Comparison of ENCODE assay signal across 15 cellular contexts in the genomic region with DNA sequence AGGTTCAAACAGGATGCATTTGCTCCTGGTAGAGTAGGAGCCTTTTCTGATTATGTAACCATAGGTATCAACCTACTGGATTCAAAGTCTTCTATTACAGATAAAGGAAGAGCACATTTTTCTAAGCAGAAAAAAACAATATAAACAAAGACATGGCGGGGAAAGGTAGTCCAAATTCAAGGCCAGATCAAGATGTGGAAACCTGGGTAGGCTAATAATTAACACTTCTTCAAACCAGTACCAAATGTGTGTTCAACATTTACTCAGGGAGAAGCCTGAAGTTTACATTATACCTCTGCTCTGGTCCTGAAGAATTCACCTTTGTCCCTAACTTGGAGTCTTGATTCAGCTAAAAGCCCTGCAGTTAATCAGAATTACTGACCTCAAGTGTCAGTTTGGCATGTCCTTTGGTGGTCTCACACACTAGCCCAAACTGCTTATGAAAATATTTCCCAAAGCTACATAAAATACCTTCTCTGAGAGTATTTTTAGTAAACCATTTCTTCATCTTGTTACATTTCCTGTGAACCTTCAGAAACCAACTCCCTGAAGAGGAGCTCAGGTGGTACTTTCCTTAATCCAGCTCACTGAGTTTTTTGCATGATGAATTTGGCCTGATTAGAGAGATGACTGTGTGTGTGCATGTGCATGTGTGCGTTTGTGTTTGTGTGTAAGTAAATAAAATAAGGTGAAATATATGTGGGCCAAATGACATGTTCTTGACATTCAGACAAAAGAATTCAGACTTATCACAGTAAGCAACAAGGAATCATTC.
DNase-seq lines count a peak whose midpoint lies in the region; ATAC-seq, FAIRE-seq and TF ChIP-seq lines count a peak whose summit lies in the region.
"Had no signal": no experiment of that assay in that cellular context is flagged by ENCODE, and none has a peak within 500 bp of the region (broad histone marks: within the 10 kb centered on the region; RNA-seq: fewer than 3 reads in every experiment).

No MANE protein-coding gene starts in this region.

- intact Hi-C loops in Calu3 (cut with micrococcal nuclease; ENCODE audit: unreplicated experiment), result no loop called here
- intact Hi-C loops in activated B cell treated with CpG ODN at 0.5 μM for 24 hours (cut with micrococcal nuclease), result no loop called here
- intact Hi-C loops in tibial artery (cut with DNase I; ENCODE audit: low total_unique reads), result no loop called here

- H3K27me3 Mint-ChIP-seq in Calu3 (ENCODE audit: unreplicated experiment) (no peaks in the 10 kb centered on the region), activated B cell treated with CpG ODN at 0.5 μM for 24 hours (no peaks in the 10 kb centered on the region), nephron (ENCODE audit: low read depth) (no peaks in the 10 kb centered on the region)
- H3K27me3 Mint-ChIP-seq: activated CD8-positive, alpha-beta T cell treated with anti-CD3 and anti-CD28 coated beads for 36 hours had no signal

- H3K4me2 ChIP-seq in GM23248 (ENCODE audit: unreplicated experiment) (no peak overlapping the region), SK-N-SH (no peak overlapping the region)
- H3K4me2 ChIP-seq: smooth muscle cell had no signal

- peak overlapping the region; percentile 31 for H3K4me3 Mint-ChIP-seq in Calu3 (ENCODE audit: low read depth, unreplicated experiment)
- H3K4me3 Mint-ChIP-seq in activated B cell treated with CpG ODN at 0.5 μM for 24 hours, result no peak overlapping the region
- no peak overlapping the region for H3K4me3 Mint-ChIP-seq in nephron
- H3K4me3 Mint-ChIP-seq: activated CD8-positive, alpha-beta T cell treated with anti-CD3 and anti-CD28 coated beads for 36 hours had no signal

- H3K9me3 Mint-ChIP-seq in Calu3 (ENCODE audit: low read depth, unreplicated experiment) (no peaks in the 10 kb centered on the region), activated B cell treated with CpG ODN at 0.5 μM for 24 hours (no peaks in the 10 kb centered on the region), nephron (peaks cover 16% of the 10 kb centered on the region)
- H3K9me3 Mint-ChIP-seq: activated CD8-positive, alpha-beta T cell treated with anti-CD3 and anti-CD28 coated beads for 36 hours had no signal

- H3K9me3 ChIP-seq in GM23248 (ENCODE audit: low read depth) (no peaks in the 10 kb centered on the region), SK-N-SH (no peaks in the 10 kb centered on the region), tibial artery (peaks cover 0 to 3% (median 0%) of the 10 kb centered on the region in 3 donors)
- H3K9me3 ChIP-seq: neutrophil had no signal

- H3K36me3 ChIP-seq in GM23248 (ENCODE audit: low read depth) (no peaks in the 10 kb centered on the region), SK-N-SH (replicated peaks in 1 of 2; ENCODE audit: control insufficient read depth in 1 of 2, insufficient read depth in 2 of 2, low read length in 1 of 2) (peaks cover 0 to 21% of the 10 kb centered on the region in 2 experiments), tibial artery (peaks cover 0 to 3% (median 0%) of the 10 kb centered on the region in 3 donors)
- H3K36me3 ChIP-seq: neutrophil had no signal

- POLR2A ChIA-PET in activated B cell treated with CpG ODN at 0.5 μM for 24 hours (lab: Charles Lee), result no interaction called here
- POLR2A ChIA-PET in SK-N-SH (lab: Yijun Ruan, JAX), result no interaction called here

- peak overlapping the region; percentile 63 for H3K27ac ChIP-seq in GM23248
- H3K27ac ChIP-seq in SK-N-SH (ENCODE audit: low read depth in 2 of 2, low read length in 1 of 2), result 0 out of 4 replicates have a peak overlapping the region, but pooled peaks of 1 of the 2 experiments have one; percentile 1
- no peak overlapping the region for H3K27ac ChIP-seq in tibial artery
- H3K27ac ChIP-seq: ascending aorta, neutrophil had no signal

- no peak for FAIRE-seq in frontal cortex (lab: Jason Lieb, UNC)
- FAIRE-seq: H1 had no signal

- H3F3A ChIP-seq in GM23248 (ENCODE audit: insufficient read depth) (peaks cover 20% of the 10 kb centered on the region), SK-N-SH (replicated peaks; ENCODE audit: insufficient read depth) (peaks cover 6% of the 10 kb centered on the region)

- H3K36me3 Mint-ChIP-seq in Calu3 (ENCODE audit: insufficient read depth, unreplicated experiment), result no peaks in the 10 kb centered on the region
- peaks cover 13% of the 10 kb centered on the region for H3K36me3 Mint-ChIP-seq in activated B cell treated with CpG ODN at 0.5 μM for 24 hours (ENCODE audit: low read depth)
- H3K36me3 Mint-ChIP-seq in nephron (ENCODE audit: low read depth), result peaks cover 31% of the 10 kb centered on the region

- no peak overlapping the region for H2AFZ ChIP-seq in GM23248
- no peak overlapping the region for H2AFZ ChIP-seq in SK-N-SH (ENCODE audit: low read depth)

- no peaks in the 10 kb centered on the region for H4K20me1 ChIP-seq in GM23248 (ENCODE audit: insufficient read depth)
- no peaks in the 10 kb centered on the region; the same call in 1 of the 2 replicates for H4K20me1 ChIP-seq in SK-N-SH (ENCODE audit: insufficient read depth)

- in situ Hi-C loops in GM23248 (cut with MboI), result no loop called here

- no peak overlapping the region for H3K9ac ChIP-seq in GM23248
- no peak overlapping the region for H3K9ac ChIP-seq in SK-N-SH

- no peak for TF ChIP-seq EP300 in SK-N-SH (IDR thresholded peaks at IDR 0.05; ENCODE audit: borderline replicate concordance in 1 of 2, low read depth in 1 of 2, low read length in 1 of 2)

- 95 to 97% methylated on average over 2 of the region's 2 CpGs for WGBS in GM23248 (ENCODE audit: low coverage in 1 of 2, low lambda C conversion rate in 2 of 2, missing lambda C conversion rate in 2 of 2), 2 experiments
- WGBS in SK-N-SH (ENCODE audit: low lambda C conversion rate), result 83% methylated on average over 2 of the region's 2 CpGs

- no peaks in the 10 kb centered on the region for H3K27me3 ChIP-seq in GM23248 (replicated peaks; ENCODE audit: insufficient read depth)
- H3K27me3 ChIP-seq in SK-N-SH (ENCODE audit: insufficient read depth), result no peaks in the 10 kb centered on the region
- H3K27me3 ChIP-seq in tibial artery, result no peaks in the 10 kb centered on the region
- H3K27me3 ChIP-seq: ascending aorta, neutrophil had no signal

- TF ChIP-seq CTCF in Calu3 (IDR thresholded peaks at IDR 0.05; ENCODE audit: unreplicated experiment) (no peak), activated B cell treated with CpG ODN at 0.5 μM for 24 hours (IDR thresholded peaks at IDR 0.05) (no peak), nephron (IDR thresholded peaks at IDR 0.05; ENCODE audit: unreplicated experiment in 3 of 3) (no peak), SK-N-SH (IDR thresholded peaks at IDR 0.05) (no peak), tibial artery (IDR thresholded peaks at IDR 0.05) (no peak)

- H3K4me1 ChIP-seq in GM23248 (ENCODE audit: insufficient read depth) (peaks cover 47% of the 10 kb centered on the region), SK-N-SH (ENCODE audit: control insufficient read depth in 1 of 2, insufficient read depth in 2 of 2, low read depth in 1 of 2, low read length in 1 of 2) (peaks cover 0 to 3% of the 10 kb centered on the region in 2 experiments; a peak in 1 of 4 replicates), tibial artery (peaks cover 0 to 47% (median 12%) of the 10 kb centered on the region in 4 donors)

- no TSS peak for BruUV-seq in Calu3 (replicated peaks; lab: Mats Ljungman, UMichigan)

- H3K4me3 ChIP-seq in GM23248, result no peak overlapping the region
- no peak overlapping the region for H3K4me3 ChIP-seq in SK-N-SH (ENCODE audit: low read depth in 2 of 2, low read length in 1 of 2)
- no peak overlapping the region for H3K4me3 ChIP-seq in tibial artery
- H3K4me3 ChIP-seq: ascending aorta, smooth muscle cell had no signal

- H3K9me2 ChIP-seq in GM23248 (ENCODE audit: insufficient read depth) (no peaks in the 10 kb centered on the region), SK-N-SH (no peaks in the 10 kb centered on the region)

- DNase-seq in Calu3 (no peak), GM23248 (no peak), activated B cell treated with CpG ODN at 0.5 μM for 24 hours (no peak), GDM1 (lab: John Stamatoyannopoulos, UW) (no peak), SK-N-SH (no peak), tibial artery (no peak), frontal cortex (ENCODE audit: low spot score in 2 of 2) (no peak)
- DNase-seq: activated CD8-positive, alpha-beta T cell treated with anti-CD3 and anti-CD28 coated beads for 36 hours; AML-193; NCI-H1436 had no signal

- ATAC-seq in activated B cell treated with CpG ODN at 0.5 μM for 24 hours (ENCODE audit: low read depth), result no peak
- ATAC-seq: activated CD8-positive, alpha-beta T cell treated with anti-CD3 and anti-CD28 coated beads for 36 hours had no signal

- TF ChIP-seq RAD21 in SK-N-SH (IDR thresholded peaks at IDR 0.05; ENCODE audit: low read length), result no peak

- CTCF ChIA-PET in Calu3 (lab: Charles Lee) (interaction anchor here (0.6 to 1.4 kb wide), 2 partner anchors 31 to 184 kb away, joined by 3 to 6 read pairs; no protein-coding TSS in a partner anchor), activated B cell treated with CpG ODN at 0.5 μM for 24 hours (lab: Charles Lee) (no interaction called here), SK-N-SH (lab: Yijun Ruan, JAX) (interaction anchor here (1.2 kb wide), 1 partner anchor 31 kb away, joined by 3 read pairs; no protein-coding TSS in a partner anchor)

- peaks cover 44% of the 10 kb centered on the region for H3K4me1 Mint-ChIP-seq in Calu3 (ENCODE audit: low read depth, unreplicated experiment)
- H3K4me1 Mint-ChIP-seq in activated B cell treated with CpG ODN at 0.5 μM for 24 hours, result peaks cover 27% of the 10 kb centered on the region
- peaks cover 5% of the 10 kb centered on the region for H3K4me1 Mint-ChIP-seq in nephron

- H3K27ac Mint-ChIP-seq in Calu3 (ENCODE audit: unreplicated experiment) (peak overlapping the region; percentile 46), activated B cell treated with CpG ODN at 0.5 μM for 24 hours (peak overlapping the region; percentile 5), nephron (peak overlapping the region; percentile 59 to 89 (median 71))
- H3K27ac Mint-ChIP-seq: activated CD8-positive, alpha-beta T cell treated with anti-CD3 and anti-CD28 coated beads for 36 hours had no signal

- H3K79me2 ChIP-seq in GM23248 (ENCODE audit: insufficient read depth) (peaks cover 81% of the 10 kb centered on the region), SK-N-SH (ENCODE audit: insufficient read depth) (peaks cover 74% of the 10 kb centered on the region; the same call in 1 of the 2 replicates)

TF ChIP-seq in SK-N-SH, 30 proteins besides CTCF, POLR2A, EP300 and RAD21:
- TF ChIP-seq FOXJ3 (CRISPR knock-in tag; IDR thresholded peaks at IDR 0.05), result no peak
- no peak for TF ChIP-seq FOXM1 (IDR thresholded peaks at IDR 0.05; ENCODE audit: low read depth)
- TF ChIP-seq NRF1 (IDR thresholded peaks at IDR 0.05; ENCODE audit: low read depth, low read length), result no peak
- TF ChIP-seq TCF12 (IDR thresholded peaks at IDR 0.05), result no peak
- no peak for TF ChIP-seq MXI1 (IDR thresholded peaks at IDR 0.05; ENCODE audit: low read depth, low read length)
- TF ChIP-seq SMC3 (IDR thresholded peaks at IDR 0.05; ENCODE audit: low read depth, low read length), result no peak

Comparison
In these comparisons a context has a peak if more than half of its experiments do, and no peak if none do; other contexts are left out.
1. H3K27ac Mint-ChIP-seq: peak in every context shown above with its lines; median percentile 71 in nephron; 46 in Calu3; 5 in activated B cell treated with CpG ODN at 0.5 μM for 24 hours.